In genomic region chr22:19984851-19985811, GRCh38 we compare ENCODE assay signal across 1 cellular context.
TF ChIP-seq lines count a peak whose summit lies in the region.

No MANE protein-coding gene starts in this region.

TF ChIP-seq in K562, 482 proteins besides CTCF, POLR2A, EP300 and RAD21 (continued from another document and continues in another):
- TF ChIP-seq ATF2 (CRISPR knock-in tag; IDR thresholded peaks at IDR 0.05) (no peak), LARP7 (IDR thresholded peaks at IDR 0.05) (no peak), ZNF444 (CRISPR knock-in tag; IDR thresholded peaks at IDR 0.05) (no peak), MBD2 (IDR thresholded peaks at IDR 0.05; ENCODE audit: borderline replicate concordance, low read depth) (no peak), MTF1 (CRISPR knock-in tag; IDR thresholded peaks at IDR 0.05; ENCODE audit: borderline replicate concordance) (no peak), ETV6 (IDR thresholded peaks at IDR 0.05; ENCODE audit: borderline replicate concordance in 1 of 2, low read depth in 2 of 2, low read length in 1 of 2) (no peak), ETV6 (CRISPR knock-in tag; IDR thresholded peaks at IDR 0.05; ENCODE audit: borderline replicate concordance) (no peak), PCBP2 (IDR thresholded peaks at IDR 0.05; ENCODE audit: low read depth, low read length, poor library complexity, severe bottlenecking) (no peak), KAT2B (IDR thresholded peaks at IDR 0.05; ENCODE audit: low read depth, low read length) (no peak), CEBPB (tag; IDR thresholded peaks at IDR 0.05) (no peak), ZNF224 (CRISPR knock-in tag; IDR thresholded peaks at IDR 0.05) (no peak), MYBL2 (IDR thresholded peaks at IDR 0.05; ENCODE audit: low read depth) (no peak), MYBL2 (CRISPR knock-in tag; IDR thresholded peaks at IDR 0.05; ENCODE audit: borderline replicate concordance) (no peak), DLX4 (CRISPR knock-in tag; IDR thresholded peaks at IDR 0.05) (no peak), CTCFL (IDR thresholded peaks at IDR 0.05; ENCODE audit: borderline replicate concordance, insufficient read depth, low read depth, low read length, poor library complexity, severe bottlenecking) (no peak), MCM2 (IDR thresholded peaks at IDR 0.05; ENCODE audit: low read depth) (no peak), NUFIP1 (IDR thresholded peaks at IDR 0.05; ENCODE audit: partially characterized antibody) (no peak), ILF3 (IDR thresholded peaks at IDR 0.05; ENCODE audit: borderline replicate concordance) (no peak), ZNF324 (CRISPR knock-in tag; IDR thresholded peaks at IDR 0.05) (no peak), ZNF407 (IDR thresholded peaks at IDR 0.05; ENCODE audit: low read depth) (no peak), MCM3 (IDR thresholded peaks at IDR 0.05) (no peak), GTF2E2 (tag; IDR thresholded peaks at IDR 0.05) (no peak), FUS (optimal IDR thresholded peaks at IDR 0.05; ENCODE audit: low read depth, low read length) (no peak), HMBOX1 (IDR thresholded peaks at IDR 0.05) (no peak), ZNF445 (CRISPR knock-in tag; IDR thresholded peaks at IDR 0.05; ENCODE audit: low read depth) (no peak), TAF1 (IDR thresholded peaks at IDR 0.05; ENCODE audit: control insufficient read depth, extremely low read depth, insufficient read depth, low read length, severe bottlenecking) (no peak), ZBED1 (IDR thresholded peaks at IDR 0.05) (no peak), NFIC (IDR thresholded peaks at IDR 0.05) (no peak), ZNF347 (CRISPR knock-in tag; IDR thresholded peaks at IDR 0.05; ENCODE audit: low read depth) (no peak), TBL1XR1 (IDR thresholded peaks at IDR 0.05; ENCODE audit: low read length in 2 of 2) (0 out of 4 replicates have a peak, but pooled peaks of 1 of the 2 experiments have one; percentile 25), ZNF740 (CRISPR knock-in tag; IDR thresholded peaks at IDR 0.05) (no peak), ZNF740 (tag; IDR thresholded peaks at IDR 0.05) (0 out of 4 replicates have a peak, but pooled peaks of 1 of the 2 experiments have one; percentile 4), TFE3 (CRISPR knock-in tag; IDR thresholded peaks at IDR 0.05) (no peak), HOXB6 (CRISPR knock-in tag; IDR thresholded peaks at IDR 0.05; ENCODE audit: borderline replicate concordance) (no peak), ZNF23 (CRISPR knock-in tag; IDR thresholded peaks at IDR 0.05) (no peak), ZNF184 (CRISPR knock-in tag; IDR thresholded peaks at IDR 0.05) (peak; percentile 18; the same call in 1 of the 2 replicates), ZNF431 (CRISPR knock-in tag; IDR thresholded peaks at IDR 0.05) (no peak), MYNN (IDR thresholded peaks at IDR 0.05) (no peak), MYNN (CRISPR knock-in tag; IDR thresholded peaks at IDR 0.05) (0 out of 2 replicates have a peak, but pooled peaks have one; percentile 17), CHCHD3 (CRISPR knock-in tag; IDR thresholded peaks at IDR 0.05) (no peak), POLR2AphosphoS5 (IDR thresholded peaks at IDR 0.05; ENCODE audit: control insufficient read depth, insufficient read depth, low read depth, low read length) (no peak), RBFOX2 (IDR thresholded peaks at IDR 0.05; ENCODE audit: low read depth, low read length) (0 out of 2 replicates have a peak, but pooled peaks have one; percentile 16), PHB (CRISPR knock-in tag; IDR thresholded peaks at IDR 0.05) (peak; percentile 53; the same call in 1 of the 2 replicates), NFE2 (IDR thresholded peaks at IDR 0.05; ENCODE audit: low read depth) (no peak), ZEB2 (IDR thresholded peaks at IDR 0.05) (no peak), GMEB1 (CRISPR knock-in tag; IDR thresholded peaks at IDR 0.05) (no peak), KLF10 (CRISPR knock-in tag; IDR thresholded peaks at IDR 0.05) (peak; percentile 24; the same call in 1 of the 2 replicates), RBM25 (IDR thresholded peaks at IDR 0.05; ENCODE audit: low read depth, low read length, severe bottlenecking) (no peak), CBX3 (IDR thresholded peaks at IDR 0.05; ENCODE audit: borderline replicate concordance in 1 of 2, low read length in 2 of 2) (no peak), USF2 (CRISPR knock-in tag; IDR thresholded peaks at IDR 0.05) (peak; percentile 31; the same call in 1 of the 2 replicates), FOXJ3 (CRISPR knock-in tag; IDR thresholded peaks at IDR 0.05) (no peak), CREBBP (IDR thresholded peaks at IDR 0.05; ENCODE audit: low read depth, low read length) (no peak), KDM1A (IDR thresholded peaks at IDR 0.05) (no peak), HNRNPLL (IDR thresholded peaks at IDR 0.05; ENCODE audit: low read depth, low read length, poor library complexity, severe bottlenecking) (peak; percentile 25)
